Comparison of ENCODE assay signal across 25 cellular contexts in the genomic region with DNA sequence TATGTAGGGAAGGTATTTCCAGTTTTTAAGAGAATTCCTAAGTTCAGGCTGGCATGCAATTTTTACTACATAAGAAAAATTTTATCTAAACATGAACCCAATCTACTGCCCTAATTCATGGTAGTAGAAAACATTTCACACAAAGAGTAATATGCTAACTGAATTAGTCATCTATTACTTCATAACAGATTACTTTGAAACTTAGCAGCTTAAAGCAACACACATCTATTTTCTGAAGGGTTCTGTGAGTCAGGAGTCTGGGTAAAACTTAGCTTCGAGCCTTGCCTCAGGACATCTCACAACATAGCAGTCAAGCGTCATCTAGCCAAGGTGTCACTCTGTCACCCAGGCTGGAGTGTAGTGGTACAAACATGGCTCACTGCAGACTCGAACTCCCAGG.
A peak's percentile ranks its signal among the peaks of the same experiment; 100 is the strongest.
DNase-seq lines count a peak whose midpoint lies in the region; ATAC-seq and TF ChIP-seq lines count a peak whose summit lies in the region.
"Had no signal": no experiment of that assay in that cellular context is flagged by ENCODE, and none has a peak within 500 bp of the region (broad histone marks: within the 10 kb centered on the region; RNA-seq: fewer than 3 reads in every experiment).

No MANE protein-coding gene starts in this region.

- H3K27ac Mint-ChIP-seq in activated naive CD4-positive, alpha-beta T cell treated with anti-CD3 and anti-CD28 coated beads, Interleukin-2, amount 50 U/mL, for 72 hours: no peak overlapping the region
- H3K27ac Mint-ChIP-seq: CD4-positive, alpha-beta memory T cell; GM23338 had no signal

- H2AK5ac ChIP-seq in mesendoderm (ENCODE audit: low read length): no peak overlapping the region

- dilution Hi-C loops in mammary epithelial cell (cut with HindIII; ENCODE audit: low sequenced_read_pairs): no loop called here

- peaks cover 3% of the 10 kb centered on the region for H3K9me3 ChIP-seq in mammary epithelial cell (replicated peaks; ENCODE audit: insufficient read depth, low read length)
- H3K9me3 ChIP-seq: BLaER1 treated with 17β-estradiol and CSF1 and Interleukin-3, amounts not matched to agents 10 nM and 100 nM had no signal

- CTCF ChIA-PET in mammary epithelial cell (lab: Charles Lee; ENCODE audit: low non-redundant PET): no interaction called here

- H3K4me2 ChIP-seq in mammary epithelial cell (ENCODE audit: insufficient read depth, low read depth, low read length) (no peak overlapping the region), mesendoderm (ENCODE audit: low read length) (no peak overlapping the region)
- H3K4me2 ChIP-seq: BLaER1 treated with 17β-estradiol and CSF1 and Interleukin-3, amounts not matched to agents 10 nM and 100 nM; GM23338 had no signal

- H3K18ac ChIP-seq in mesendoderm (ENCODE audit: low read length): no peak overlapping the region

- 67% methylated on average over 3 of the region's 3 CpGs for WGBS in mammary epithelial cell (ENCODE audit: low coverage, missing lambda C conversion rate)
- WGBS in mesendoderm (ENCODE audit: extremely low coverage, insufficient coverage, low lambda C conversion rate): no CpG with 5 or more reads among the region's 3 CpGs

- no peak for ATAC-seq in activated naive CD4-positive, alpha-beta T cell treated with anti-CD3 and anti-CD28 coated beads, Interleukin-2, amount 50 U/mL, for 72 hours
- ATAC-seq in Right ventricle myocardium superior (ENCODE audit: poor library complexity) (no peak), HG02981 (IDR thresholded peaks at IDR 0.05; ENCODE audit: unreplicated experiment) (no peak)
- ATAC-seq: GM12878, GM23338, HCT116 had no signal

- no peak overlapping the region for H2BK15ac ChIP-seq in mesendoderm (replicated peaks; ENCODE audit: low read depth)

- H3K36me3 Mint-ChIP-seq in activated naive CD4-positive, alpha-beta T cell treated with anti-CD3 and anti-CD28 coated beads, Interleukin-2, amount 50 U/mL, for 72 hours: no peaks in the 10 kb centered on the region
- H3K36me3 Mint-ChIP-seq: CD4-positive, alpha-beta memory T cell had no signal

- H4K5ac ChIP-seq in mesendoderm (ENCODE audit: low read length): no peak overlapping the region

- no peaks in the 10 kb centered on the region for H3K9me3 Mint-ChIP-seq in activated naive CD4-positive, alpha-beta T cell treated with anti-CD3 and anti-CD28 coated beads, Interleukin-2, amount 50 U/mL, for 72 hours
- H3K9me3 Mint-ChIP-seq: GM23338 had no signal

- no peak overlapping the region for H2BK5ac ChIP-seq in mesendoderm (ENCODE audit: low read length)

- H3K27ac ChIP-seq in mammary epithelial cell (ENCODE audit: insufficient read depth, low read depth, low read length) (no peak overlapping the region), mesendoderm (ENCODE audit: low read depth, low read length) (no peak overlapping the region)
- H3K27ac ChIP-seq: BLaER1 treated with 17β-estradiol and CSF1 and Interleukin-3, amounts not matched to agents 10 nM and 100 nM; HL-60 had no signal

- no TSS peak for BruUV-seq in mammary epithelial cell (replicated peaks; lab: Mats Ljungman, UMichigan)

- no peak overlapping the region for H3K4ac ChIP-seq in mesendoderm (ENCODE audit: low read depth, low read length)

- no peak for TF ChIP-seq CTCF in mammary epithelial cell (conservative IDR thresholded peaks at IDR 0.05 in 1 of 2, IDR thresholded peaks at IDR 0.05 in 1 of 2; ENCODE audit: extremely low read depth in 1 of 2, insufficient read depth in 1 of 2, low read depth in 1 of 2, low read length in 2 of 2)

- no peak overlapping the region for H2AFZ ChIP-seq in mammary epithelial cell (ENCODE audit: low read depth, low read length)
- H2AFZ ChIP-seq: GM23338 had no signal

- H3K4me3 ChIP-seq in mammary epithelial cell (replicated peaks in 1 of 3; ENCODE audit: insufficient read depth in 1 of 3, low read depth in 2 of 3, low read length in 3 of 3) (no peak overlapping the region), mesendoderm (ENCODE audit: low read length) (no peak overlapping the region)
- H3K4me3 ChIP-seq: BLaER1 treated with 17β-estradiol and CSF1 and Interleukin-3, amounts not matched to agents 10 nM and 100 nM; GM12878; GM23338 had no signal

- DNase-seq in AG08396 (ENCODE audit: low spot score): peak; percentile 11
- peak; percentile 58 for DNase-seq in HCEC 1CT
- peak; percentile 3 for DNase-seq in mammary epithelial cell
- DNase-seq in iris pigment epithelial cell (ENCODE audit: low read depth): peak; percentile 15
- no peak for DNase-seq in activated naive CD4-positive, alpha-beta T cell treated with anti-CD3 and anti-CD28 coated beads, Interleukin-2, amount 50 U/mL, for 72 hours (ENCODE audit: low spot score in 2 of 2)
- DNase-seq in mesendoderm: no peak
- DNase-seq in Right ventricle myocardium superior: no peak
- DNase-seq: AML-193; CD4-positive, alpha-beta memory T cell; COR-L47; GDM1; MV-4-11; NCI-H1105 treated with DMSO at 0.1 percent for 48 hours; NCI-H146; NCI-H1930; NCI-H2107; NCI-H446; NCI-H524 treated with DMSO at 0.1 percent for 48 hours; NCI-H774 had no signal

- no peak overlapping the region for H3K56ac ChIP-seq in mesendoderm (ENCODE audit: low read length)

- in situ Hi-C loops in mammary epithelial cell (cut with MboI; ENCODE audit: low sequenced_read_pairs in 2 of 2): no loop called here

- H3K79me2 ChIP-seq in mammary epithelial cell (ENCODE audit: insufficient read depth, low read length) (no peaks in the 10 kb centered on the region), mesendoderm (ENCODE audit: control insufficient read depth, insufficient read depth, low read length) (no peaks in the 10 kb centered on the region)

- H3K4me1 ChIP-seq in mammary epithelial cell (ENCODE audit: insufficient read depth, low read length): no peaks in the 10 kb centered on the region
- no peaks in the 10 kb centered on the region for H3K4me1 ChIP-seq in mesendoderm (ENCODE audit: control insufficient read depth, low read depth, low read length)

- no peaks in the 10 kb centered on the region for H4K20me1 ChIP-seq in mammary epithelial cell (ENCODE audit: insufficient read depth, low read length)
- H4K20me1 ChIP-seq: BLaER1 treated with 17β-estradiol and CSF1 and Interleukin-3, amounts not matched to agents 10 nM and 100 nM had no signal

- no peak overlapping the region for H4K8ac ChIP-seq in mesendoderm (ENCODE audit: low read depth, low read length)

- H3K27me3 ChIP-seq in mammary epithelial cell (ENCODE audit: insufficient read depth, low read length): no peaks in the 10 kb centered on the region
- H3K27me3 ChIP-seq in mesendoderm (ENCODE audit: insufficient read depth, low read length, poor library complexity): no peaks in the 10 kb centered on the region
- H3K27me3 ChIP-seq: BLaER1 treated with 17β-estradiol and CSF1 and Interleukin-3, amounts not matched to agents 10 nM and 100 nM had no signal

- H2BK120ac ChIP-seq in mesendoderm (ENCODE audit: low read depth, low read length): no peak overlapping the region

- intact Hi-C loops in mammary epithelial cell (cut with micrococcal nuclease): no loop called here
- intact Hi-C loops in Right ventricle myocardium superior (cut with DNase I): no loop called here

- no peaks in the 10 kb centered on the region for H3K79me1 ChIP-seq in mesendoderm (ENCODE audit: low read length)

- H3K36me3 ChIP-seq in mammary epithelial cell (ENCODE audit: insufficient read depth, low read length): no peaks in the 10 kb centered on the region
- H3K36me3 ChIP-seq in mesendoderm (ENCODE audit: control insufficient read depth, insufficient read depth, low read length): no peaks in the 10 kb centered on the region
- H3K36me3 ChIP-seq: BLaER1 treated with 17β-estradiol and CSF1 and Interleukin-3, amounts not matched to agents 10 nM and 100 nM had no signal

- H3K23ac ChIP-seq in mesendoderm (ENCODE audit: low read length): no peak overlapping the region

- H3K9ac ChIP-seq in mammary epithelial cell (ENCODE audit: insufficient read depth, low read length) (no peak overlapping the region), mesendoderm (ENCODE audit: low read length) (no peak overlapping the region)
- H3K9ac ChIP-seq: BLaER1 treated with 17β-estradiol and CSF1 and Interleukin-3, amounts not matched to agents 10 nM and 100 nM had no signal

Comparison
In these comparisons a context has a peak if more than half of its experiments do, and no peak if none do; other contexts are left out.
1. DNase-seq: peak in AG08396 (single experiment), HCEC 1CT (single experiment), mammary epithelial cell (single experiment) and iris pigment epithelial cell (single experiment); none in activated naive CD4-positive, alpha-beta T cell treated with anti-CD3 and anti-CD28 coated beads, Interleukin-2, amount 50 U/mL, for 72 hours (0 of 2), mesendoderm (single experiment) and Right ventricle myocardium superior (single experiment).